In the genomic region with DNA sequence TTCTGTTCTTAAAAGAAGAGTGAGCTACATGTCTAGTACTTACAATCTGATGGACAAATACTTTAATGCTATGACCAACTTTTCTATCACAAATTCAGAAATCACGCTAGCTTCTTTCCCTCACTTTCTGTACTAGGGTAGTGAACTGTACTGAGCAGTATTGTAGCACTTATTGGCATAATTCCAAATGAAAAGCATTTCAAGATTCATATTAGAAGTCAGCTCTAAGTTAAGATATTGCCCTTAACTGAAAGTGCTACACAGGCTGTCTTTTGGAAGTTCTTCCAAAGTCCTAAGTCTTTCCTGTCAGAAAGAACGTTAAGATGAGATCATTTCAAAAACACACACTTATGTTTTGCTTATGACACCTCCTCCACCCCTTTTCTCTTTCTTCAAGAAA, we compare ENCODE assay signal across 20 cellular contexts. TPM values are rescaled to one million over a fixed set of nuclear protein-coding genes. Genes with fewer than 3 reads are reported as not detected.
DNase-seq lines count a peak whose midpoint lies in the region; ATAC-seq and TF ChIP-seq lines count a peak whose summit lies in the region.
"Had no signal": no experiment of that assay in that cellular context is flagged by ENCODE, and none has a peak within 500 bp of the region (broad histone marks: within the 10 kb centered on the region; RNA-seq: fewer than 3 reads in every experiment).

No MANE protein-coding gene starts in this region.

- no peak overlapping the region for H3K4me3 ChIP-seq in cardiac muscle cell
- H3K4me3 ChIP-seq in gastrocnemius medialis: no peak overlapping the region
- no peak overlapping the region for H3K4me3 ChIP-seq in mucosa of descending colon
- H3K4me3 ChIP-seq: body of pancreas, hepatocyte, PC-9, skin epidermis had no signal

- H3K9me3 Mint-ChIP-seq in HFFc6 (no peaks in the 10 kb centered on the region), T-cell (no peaks in the 10 kb centered on the region)
- H3K9me3 Mint-ChIP-seq: activated naive CD4-positive, alpha-beta T cell treated with anti-CD3 and anti-CD28 coated beads for 36 hours had no signal

- H3K9me3 ChIP-seq in cardiac muscle cell (ENCODE audit: low read depth) (no peaks in the 10 kb centered on the region), gastrocnemius medialis (no peaks in the 10 kb centered on the region), mucosa of descending colon (no peaks in the 10 kb centered on the region)
- H3K9me3 ChIP-seq: body of pancreas had no signal

- H3K36me3 ChIP-seq in cardiac muscle cell: no peaks in the 10 kb centered on the region
- H3K36me3 ChIP-seq in gastrocnemius medialis: peaks cover 0 to 8% of the 10 kb centered on the region in 2 donors
- H3K36me3 ChIP-seq in mucosa of descending colon (ENCODE audit: low read depth): no peaks in the 10 kb centered on the region

- H3K27ac Mint-ChIP-seq in HFFc6 (peak overlapping the region; percentile 57), T-cell (no peak overlapping the region)
- H3K27ac Mint-ChIP-seq: activated naive CD4-positive, alpha-beta T cell treated with anti-CD3 and anti-CD28 coated beads for 36 hours had no signal

- in situ Hi-C loops in gastrocnemius medialis (cut with MboI; ENCODE audit: low sequenced_read_pairs in 4 of 4): no loop called here

- POLR2A ChIA-PET in T-cell (lab: Charles Lee): interaction anchor here in 1 of 2 donors (1.8 kb wide), 1 partner anchor 10 kb away, joined by 5 read pairs; no protein-coding TSS in a partner anchor

- TF ChIP-seq CTCF in HFFc6 (IDR thresholded peaks at IDR 0.05) (no peak), cardiac muscle cell (IDR thresholded peaks at IDR 0.05; ENCODE audit: low read depth, low read length) (no peak), gastrocnemius medialis (IDR thresholded peaks at IDR 0.05 in 4 of 5, conservative IDR thresholded peaks at IDR 0.05 in 1 of 5) (no peak), mucosa of descending colon (IDR thresholded peaks at IDR 0.05) (no peak)

- DNase-seq in HFFc6 (no peak), astrocyte of the hippocampus (ENCODE audit: low read depth, low spot score) (peak; percentile 4), cardiac muscle cell (ENCODE audit: low read depth in 1 of 2, low spot score in 1 of 2) (peak in 1 of 2 donors; percentile 38), gastrocnemius medialis (no peak), T-cell (no peak), GF-D8 (lab: John Stamatoyannopoulos, UW) (no peak), mucosa of descending colon (no peak)
- DNase-seq: activated CD4-positive, alpha-beta T cell treated with anti-CD3 and anti-CD28 coated beads for 48 hours; activated naive CD4-positive, alpha-beta T cell treated with anti-CD3 and anti-CD28 coated beads for 36 hours; body of pancreas; H7; kidney; NCI-H1092 treated with DMSO at 0.1 percent for 48 hours; NCI-H2107; NCI-H69; PC-9 had no signal

- ATAC-seq in gastrocnemius medialis (no peak), T-cell (replicated peaks in 1 of 4) (no peak), mucosa of descending colon (no peak), GM18519 (IDR thresholded peaks at IDR 0.05; ENCODE audit: low FRiP score, unreplicated experiment) (no peak)
- ATAC-seq: body of pancreas had no signal

- no peaks in the 10 kb centered on the region for H3K27me3 ChIP-seq in cardiac muscle cell
- H3K27me3 ChIP-seq in gastrocnemius medialis: no peaks in the 10 kb centered on the region
- H3K27me3 ChIP-seq: body of pancreas, hepatocyte had no signal

- H3K4me3 Mint-ChIP-seq in HFFc6 (peak overlapping the region; percentile 15; the same call in 1 of the 2 replicates), T-cell (no peak overlapping the region)
- H3K4me3 Mint-ChIP-seq: activated naive CD4-positive, alpha-beta T cell treated with anti-CD3 and anti-CD28 coated beads for 36 hours had no signal

- H3K27ac ChIP-seq in cardiac muscle cell (peak overlapping the region; percentile 31), gastrocnemius medialis (peak overlapping the region in 3 of 4 donors; percentile 8 to 58 (median 39))
- H3K27ac ChIP-seq: body of pancreas, hepatocyte, HL-60, PC-9, skin epidermis had no signal

- H3K4me1 ChIP-seq in cardiac muscle cell (ENCODE audit: low read depth): peaks cover 8% of the 10 kb centered on the region
- H3K4me1 ChIP-seq in gastrocnemius medialis: peaks cover 35 to 39% of the 10 kb centered on the region in 2 donors
- peaks cover 3% of the 10 kb centered on the region for H3K4me1 ChIP-seq in mucosa of descending colon (ENCODE audit: low read depth)

- H3K36me3 Mint-ChIP-seq in HFFc6 (ENCODE audit: low read depth) (peaks cover 6% of the 10 kb centered on the region), T-cell (no peaks in the 10 kb centered on the region)

- intact Hi-C loops in gastrocnemius medialis (cut with DNase I; ENCODE audit: low total_unique reads): no loop called here
- intact Hi-C loops in mucosa of descending colon (cut with DNase I, micrococcal nuclease): no loop called here

- H3K27me3 Mint-ChIP-seq in HFFc6 (ENCODE audit: insufficient read depth) (peaks cover 1% of the 10 kb centered on the region; the same call in 1 of the 2 replicates), T-cell (no peaks in the 10 kb centered on the region)

- TF ChIP-seq POLR2A in gastrocnemius medialis (IDR thresholded peaks at IDR 0.05): no peak

- CTCF ChIA-PET in T-cell (lab: Charles Lee): interaction anchor here in 1 of 2 donors (0.6 to 1.3 kb wide), 2 partner anchors 14 to 448 kb away, joined by 4 to 5 read pairs; a partner anchor contains a TSS

- H3K4me1 Mint-ChIP-seq in HFFc6 (ENCODE audit: low read depth) (peaks cover 30% of the 10 kb centered on the region), T-cell (peaks cover 9 to 25% (median 17%) of the 10 kb centered on the region in 3 donors)

RNA-seq across cellular contexts. Expression of a gene that starts 13.4 kb away (rescaled TPM):
- total RNA-seq in HFFc6 (2021; fragmentation: NEBNext Ultra II Directional; extraction: Animal tissue kit (Norgen Biotek cat#: 25700)): 100 to 1,000 TPM; 117 to 192 (median 127) TPM
- 92.0 and 103 TPM in 2 replicates for total RNA-seq in cardiac muscle cell
- polyA plus RNA-seq in cardiac muscle cell: 172 and 174 TPM in 2 replicates
- total RNA-seq in gastrocnemius medialis: 100 to 1,000 TPM in 3 of 4 donors, 10 to 100 TPM in 1; 65.3 to 348 (median 217) TPM
- 10 to 100 TPM; 11.3 to 15.4 (median 13.0) TPM for total RNA-seq in T-cell
- 10 to 100 TPM; 21.0 to 26.1 (median 26.0) TPM for total RNA-seq in mucosa of descending colon

RNA-seq across cellular contexts. Expression of a gene that starts 27.0 kb away (rescaled TPM):
- 1 to 10 TPM; 1.3 to 2.3 (median 2.1) TPM for total RNA-seq in HFFc6 (2021; fragmentation: NEBNext Ultra II Directional; extraction: Animal tissue kit (Norgen Biotek cat#: 25700))
- total RNA-seq in cardiac muscle cell: 1.5 and 2.1 TPM in 2 replicates
- polyA plus RNA-seq in cardiac muscle cell: 1.7 and 3.1 TPM in 2 replicates
- total RNA-seq in gastrocnemius medialis: 1 to 10 TPM; 1.7 to 5.3 (median 2.0) TPM
- total RNA-seq in T-cell: 1 to 10 TPM in 4 of 5 donors, under 1 TPM in 1; 0.49 to 3.3 (median 2.2) TPM
- 1 to 10 TPM; 3.5 to 5.1 (median 3.6) TPM for total RNA-seq in mucosa of descending colon
